In genomic region chr17:64653985-64654355, GRCh38 we compare ENCODE assay signal across 2 cellular contexts.
TF ChIP-seq lines count a peak whose summit lies in the region.

No MANE protein-coding gene starts in this region.

TF ChIP-seq in A549, 52 proteins besides CTCF, POLR2A, EP300 and RAD21 (continued from another document):
- no peak for TF ChIP-seq HMGXB4 (CRISPR knock-in tag; IDR thresholded peaks at IDR 0.05; ENCODE audit: borderline replicate concordance)
- no peak for TF ChIP-seq NFE2L2 (conservative IDR thresholded peaks at IDR 0.05; ENCODE audit: low read length)
- TF ChIP-seq CBX2 (IDR thresholded peaks at IDR 0.05; ENCODE audit: borderline replicate concordance, low read depth): no peak
- TF ChIP-seq MYC (IDR thresholded peaks at IDR 0.05; ENCODE audit: borderline replicate concordance, low read length): no peak
- no peak for TF ChIP-seq EHF (CRISPR knock-in tag; IDR thresholded peaks at IDR 0.05)
- TF ChIP-seq MAZ (IDR thresholded peaks at IDR 0.05; ENCODE audit: borderline replicate concordance, low read depth, low read length): no peak
- TF ChIP-seq CEBPB (IDR thresholded peaks at IDR 0.05): no peak
- TF ChIP-seq GATA3 (IDR thresholded peaks at IDR 0.05; ENCODE audit: borderline replicate concordance): no peak
- TF ChIP-seq RNF2 (IDR thresholded peaks at IDR 0.05; ENCODE audit: borderline replicate concordance, low read depth): no peak
- no peak for TF ChIP-seq MAFK (IDR thresholded peaks at IDR 0.05; ENCODE audit: partially characterized antibody)
- TF ChIP-seq ELK1 (IDR thresholded peaks at IDR 0.05; ENCODE audit: low read depth, low read length): no peak
- no peak for TF ChIP-seq FOSL2 (IDR thresholded peaks at IDR 0.05)
- no peak for TF ChIP-seq FOSL2 (CRISPR knock-in tag; IDR thresholded peaks at IDR 0.05)
- TF ChIP-seq USF2 (IDR thresholded peaks at IDR 0.05): no peak
- no peak for TF ChIP-seq E2F6 (IDR thresholded peaks at IDR 0.05; ENCODE audit: borderline replicate concordance, low read depth)
- TF ChIP-seq SMC3 (IDR thresholded peaks at IDR 0.05): no peak
- no peak for TF ChIP-seq RCOR1 (IDR thresholded peaks at IDR 0.05; ENCODE audit: low read depth, low read length)
- TF ChIP-seq JUNB (IDR thresholded peaks at IDR 0.05): no peak
- TF ChIP-seq CHD4 (IDR thresholded peaks at IDR 0.05; ENCODE audit: borderline replicate concordance): no peak

TF ChIP-seq in GM23338, 12 proteins besides CTCF, POLR2A, EP300 and RAD21 (continued from another document):
- TF ChIP-seq ETS1 (IDR thresholded peaks at IDR 0.05) (no peak), STAT1 (IDR thresholded peaks at IDR 0.05; ENCODE audit: unreplicated experiment) (no peak), JUNB (IDR thresholded peaks at IDR 0.05; ENCODE audit: unreplicated experiment) (no peak), EZH2 (IDR thresholded peaks at IDR 0.05; ENCODE audit: low read depth, unreplicated experiment) (no peak), ZNF462 (CRISPR knock-in tag; IDR thresholded peaks at IDR 0.05) (no peak), NANOG (IDR thresholded peaks at IDR 0.05; ENCODE audit: borderline replicate concordance) (no peak)
TF ChIP-seq in GM23338: peak in this region for 0.
